31 cellular contexts compared by ENCODE assay signal in genomic region chr10:127413326-127413725, GRCh38.
"Had no signal": no experiment of that assay in that cellular context is flagged by ENCODE, and none has a peak within 500 bp of the region (broad histone marks: within the 10 kb centered on the region; RNA-seq: fewer than 3 reads in every experiment).

No MANE protein-coding gene starts in this region.

- H3K79me2 ChIP-seq: parathyroid adenoma had no signal

- ATAC-seq: naive thymus-derived CD4-positive, alpha-beta T cell; natural killer cell; psoas muscle; right cardiac atrium; sciatic nerve; stimulated activated memory B cell treated with anti-CD40 and anti-IgM and Interleukin-4, amounts not matched to agents 10 μg/mL and 1 μg/mL and 100 μg/mL, for 72 hours; stimulated activated naive CD8-positive, alpha-beta T cell treated with anti-CD3 and anti-CD28 coated beads, Interleukin-15, amount 100 ng/mL, for 72 hours; stimulated activated naive CD8-positive, alpha-beta T cell treated with anti-CD3 and anti-CD28 coated beads, Interleukin-15, Interleukin-2, amounts not matched to agents 100 U/mL and 50 U/mL, for 24 hours had no signal

- H3K4me3 Mint-ChIP-seq: naive thymus-derived CD4-positive, alpha-beta T cell; natural killer cell; nephron; neural progenitor cell; stimulated activated memory B cell treated with anti-CD40 and anti-IgM and Interleukin-4, amounts not matched to agents 10 μg/mL and 1 μg/mL and 100 μg/mL, for 72 hours; stimulated activated naive CD8-positive, alpha-beta T cell treated with anti-CD3 and anti-CD28 coated beads, Interleukin-15, amount 100 ng/mL, for 72 hours; type B pancreatic cell had no signal

- DNase-seq: naive thymus-derived CD4-positive, alpha-beta T cell; natural killer cell; nucleus accumbens; ovary; psoas muscle; right cardiac atrium; spleen; stimulated activated CD4-positive, alpha-beta T cell treated with anti-CD3 and anti-CD28 coated beads, Interleukin-12 subunit alpha, Interleukin-12 subunit beta, amount 100 ng/mL, for 4 hours; stimulated activated CD4-positive, alpha-beta T cell treated with anti-CD3 and anti-CD28 coated beads, Interleukin-1b, Interleukin-23, amount 100 ng/mL, for 48 hours; stimulated activated CD4-positive, alpha-beta T cell treated with anti-CD3 and anti-CD28 coated beads, Interleukin-4, amount 100 ng/mL, for 1 hour; stimulated activated CD4-positive, alpha-beta T cell treated with anti-CD3 and anti-CD28 coated beads, Interleukin-4, amount 100 ng/mL, for 4 hours; stimulated activated CD8-positive, alpha-beta memory T cell treated with anti-CD3 and anti-CD28 coated beads, Interleukin-4, amount 100 ng/mL, for 48 hours; stimulated activated naive CD4-positive, alpha-beta T cell; stimulated activated naive CD8-positive, alpha-beta T cell treated with anti-CD3 and anti-CD28 coated beads, Interleukin-15, amount 100 ng/mL, for 72 hours; stimulated activated naive CD8-positive, alpha-beta T cell treated with anti-CD3 and anti-CD28 coated beads, Interleukin-15, Interleukin-2, amounts not matched to agents 100 U/mL and 50 U/mL, for 24 hours; substantia nigra; testis; tibial artery; transverse colon had no signal

- H3K36me3 ChIP-seq: neural progenitor cell, neutrophil, ovary had no signal

- H3K36me3 Mint-ChIP-seq: naive thymus-derived CD4-positive, alpha-beta T cell; natural killer cell; neural progenitor cell; stimulated activated memory B cell treated with anti-CD40 and anti-IgM and Interleukin-4, amounts not matched to agents 10 μg/mL and 1 μg/mL and 100 μg/mL, for 72 hours had no signal

- H3K9me3 Mint-ChIP-seq: naive thymus-derived CD4-positive, alpha-beta T cell; natural killer cell; nephron; neural progenitor cell; stimulated activated naive CD8-positive, alpha-beta T cell treated with anti-CD3 and anti-CD28 coated beads, Interleukin-15, amount 100 ng/mL, for 72 hours; type B pancreatic cell had no signal

- H3K9ac ChIP-seq: neural progenitor cell, parathyroid adenoma had no signal

- H3K27ac Mint-ChIP-seq: naive thymus-derived CD4-positive, alpha-beta T cell; natural killer cell; neural progenitor cell; progenitor cell of endocrine pancreas; stimulated activated memory B cell treated with anti-CD40 and anti-IgM and Interleukin-4, amounts not matched to agents 10 μg/mL and 1 μg/mL and 100 μg/mL, for 72 hours; stimulated activated naive CD8-positive, alpha-beta T cell treated with anti-CD3 and anti-CD28 coated beads, Interleukin-15, amount 100 ng/mL, for 72 hours; type B pancreatic cell had no signal

- H3K4me3 ChIP-seq: neural progenitor cell, ovary, psoas muscle, skin epidermis, smooth muscle cell, spleen, suprapubic skin, testis, tibial artery, transverse colon, vagina had no signal

- H3K27me3 ChIP-seq: neural progenitor cell, neutrophil, ovary, spleen, suprapubic skin, testis, tibial artery, transverse colon, vagina had no signal

- H3K4me1 ChIP-seq: parathyroid adenoma, psoas muscle, spleen, tibial artery, transverse colon had no signal

- H3K4me1 Mint-ChIP-seq: naive thymus-derived CD4-positive, alpha-beta T cell; natural killer cell; stimulated activated memory B cell treated with anti-CD40 and anti-IgM and Interleukin-4, amounts not matched to agents 10 μg/mL and 1 μg/mL and 100 μg/mL, for 72 hours; stimulated activated naive CD8-positive, alpha-beta T cell treated with anti-CD3 and anti-CD28 coated beads, Interleukin-15, amount 100 ng/mL, for 72 hours had no signal

- H3K27me3 Mint-ChIP-seq: naive thymus-derived CD4-positive, alpha-beta T cell; progenitor cell of endocrine pancreas; stimulated activated memory B cell treated with anti-CD40 and anti-IgM and Interleukin-4, amounts not matched to agents 10 μg/mL and 1 μg/mL and 100 μg/mL, for 72 hours; stimulated activated naive CD8-positive, alpha-beta T cell treated with anti-CD3 and anti-CD28 coated beads, Interleukin-15, amount 100 ng/mL, for 72 hours; type B pancreatic cell had no signal

- H2AFZ ChIP-seq: neural progenitor cell, parathyroid adenoma had no signal

- H3K4me2 ChIP-seq: neural progenitor cell, smooth muscle cell had no signal

- H3K9me3 ChIP-seq: neutrophil, ovary, psoas muscle, spleen, suprapubic skin, testis, tibial artery, transverse colon, vagina had no signal

- H3K27ac ChIP-seq: neural progenitor cell, neutrophil, ovary, parathyroid adenoma, psoas muscle, skin epidermis, spleen, suprapubic skin, testis, tibial artery, transverse colon, vagina had no signal
